ENCODE assay signal across 9 cellular contexts in the genomic region with DNA sequence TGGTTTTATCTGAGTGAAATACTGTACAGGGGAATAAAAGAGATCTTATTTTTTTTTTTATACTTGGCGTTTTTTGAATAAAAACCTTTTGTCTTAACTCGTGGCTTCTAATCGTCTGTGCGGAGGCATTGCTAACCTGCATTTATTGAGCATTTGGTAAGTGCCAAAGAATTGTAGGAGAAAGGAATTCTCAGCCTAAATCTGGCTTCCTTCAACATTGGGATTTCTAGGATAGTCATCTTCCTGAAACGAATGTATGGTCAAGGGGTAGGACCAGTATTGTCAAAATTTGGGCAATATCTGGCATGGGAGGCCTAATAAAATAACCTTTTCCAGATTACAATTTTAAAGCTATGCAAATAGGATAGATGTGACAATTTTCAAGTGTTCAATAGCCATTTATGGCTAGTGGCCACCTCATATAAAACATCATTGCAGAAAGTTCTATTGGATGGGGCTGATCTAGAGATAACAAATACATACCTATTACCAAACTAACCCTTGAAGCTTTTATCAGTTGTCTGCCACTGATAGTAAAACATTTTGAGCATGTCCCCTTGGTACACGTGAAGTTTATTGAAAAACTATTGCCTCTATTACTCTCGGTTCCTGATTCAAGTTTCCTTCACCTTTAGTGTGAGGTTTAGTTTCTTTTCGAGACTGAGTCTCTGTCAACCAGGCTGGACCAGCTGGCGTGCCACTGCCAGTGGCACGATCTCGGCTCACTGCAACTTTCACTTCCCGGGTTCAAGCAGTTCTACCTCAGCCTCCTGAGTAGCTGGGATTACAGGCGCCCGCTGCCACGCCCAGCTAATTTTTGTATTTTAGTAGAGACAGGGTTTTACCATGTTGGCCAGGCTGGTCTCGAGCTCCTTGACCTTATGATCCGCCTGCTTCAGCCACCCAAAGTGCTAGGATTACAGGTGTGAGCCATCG. TPM values are rescaled to one million over a fixed set of nuclear protein-coding genes. Genes with fewer than 3 reads are reported as not detected.
A peak's percentile ranks its signal among the peaks of the same experiment; 100 is the strongest.
DNase-seq lines count a peak whose midpoint lies in the region; ATAC-seq and TF ChIP-seq lines count a peak whose summit lies in the region.
"Had no signal": no experiment of that assay in that cellular context is flagged by ENCODE, and none has a peak within 500 bp of the region (broad histone marks: within the 10 kb centered on the region; RNA-seq: fewer than 3 reads in every experiment).

No MANE protein-coding gene starts in this region.

- H3K9me3 Mint-ChIP-seq in WTC11 = no peaks in the 10 kb centered on the region
- H3K9me3 Mint-ChIP-seq in naive thymus-derived CD4-positive, alpha-beta T cell = peaks cover 0 to 4% (median 0%) of the 10 kb centered on the region in 11 donors

- DNase-seq in WTC11 (ENCODE audit: low spot score) (no peak), right cardiac atrium (no peak), NCI-H226 (no peak)
- DNase-seq in naive thymus-derived CD4-positive, alpha-beta T cell = no peak

- peak overlapping the region; percentile 77 for H3K27ac ChIP-seq in naive thymus-derived CD4-positive, alpha-beta T cell (ENCODE audit: low read depth, low read length)
- no peak overlapping the region for H3K27ac ChIP-seq in right cardiac atrium (ENCODE audit: low read length)
- H3K27ac ChIP-seq: brain microvascular endothelial cell, thoracic aorta had no signal

- peaks cover 32% of the 10 kb centered on the region for H3K4me1 Mint-ChIP-seq in WTC11
- peaks cover 43 to 66% (median 61%) of the 10 kb centered on the region in 7 donors for H3K4me1 Mint-ChIP-seq in naive thymus-derived CD4-positive, alpha-beta T cell

- peak; percentile 48 for ATAC-seq in GM18867 (IDR thresholded peaks at IDR 0.05; ENCODE audit: unreplicated experiment)
- peak; percentile 33 for ATAC-seq in HG03108 (IDR thresholded peaks at IDR 0.05; ENCODE audit: unreplicated experiment)
- no peak for ATAC-seq in WTC11
- ATAC-seq in naive thymus-derived CD4-positive, alpha-beta T cell = no peak
- no peak for ATAC-seq in right cardiac atrium
- no peak for ATAC-seq in GM18517 (IDR thresholded peaks at IDR 0.05; ENCODE audit: unreplicated experiment)

- H3K27me3 ChIP-seq in naive thymus-derived CD4-positive, alpha-beta T cell (ENCODE audit: control insufficient read depth in 2 of 2, insufficient read depth in 2 of 2, low read length in 2 of 2) = no peaks in the 10 kb centered on the region
- no peaks in the 10 kb centered on the region for H3K27me3 ChIP-seq in right cardiac atrium (ENCODE audit: control insufficient read depth, insufficient read depth)
- H3K27me3 ChIP-seq: brain microvascular endothelial cell had no signal

- H3K4me3 ChIP-seq in naive thymus-derived CD4-positive, alpha-beta T cell (ENCODE audit: low read length) = peak overlapping the region; percentile 71
- H3K4me3 ChIP-seq in right cardiac atrium (ENCODE audit: low read length) = no peak overlapping the region

- H3K4me1 ChIP-seq in naive thymus-derived CD4-positive, alpha-beta T cell (ENCODE audit: control insufficient read depth in 2 of 2, insufficient read depth in 2 of 2, low read length in 2 of 2) = peaks cover 46 to 54% of the 10 kb centered on the region in 2 donors
- H3K4me1 ChIP-seq in right cardiac atrium (ENCODE audit: control insufficient read depth, insufficient read depth, low read length) = peaks cover 3% of the 10 kb centered on the region

- H3K9me3 ChIP-seq in naive thymus-derived CD4-positive, alpha-beta T cell (ENCODE audit: control insufficient read depth in 2 of 3, low read length in 3 of 3) = no peaks in the 10 kb centered on the region
- no peaks in the 10 kb centered on the region for H3K9me3 ChIP-seq in right cardiac atrium (ENCODE audit: control insufficient read depth, low read length)
- H3K9me3 ChIP-seq: thoracic aorta had no signal

- H3K4me3 Mint-ChIP-seq in WTC11 = no peak overlapping the region
- peak overlapping the region; percentile 92 to 100 (median 94) for H3K4me3 Mint-ChIP-seq in naive thymus-derived CD4-positive, alpha-beta T cell

- intact Hi-C loops in naive thymus-derived CD4-positive, alpha-beta T cell (cut with micrococcal nuclease) = no loop called here
- intact Hi-C loops in right cardiac atrium (cut with DNase I) = loop anchor here in 2 of 4 donors (10.0 kb wide), 1 partner anchor 151 kb away; no protein-coding TSS in a partner anchor

- TF ChIP-seq CTCF in WTC11 (IDR thresholded peaks at IDR 0.05) = no peak

- H3K27ac Mint-ChIP-seq in WTC11 = peak overlapping the region; percentile 42; the same call in 1 of the 2 replicates
- peak overlapping the region; percentile 93 to 98 (median 94) for H3K27ac Mint-ChIP-seq in naive thymus-derived CD4-positive, alpha-beta T cell

- POLR2A ChIA-PET in WTC11 (lab: Charles Lee) = interaction anchor here (0.6 kb wide), 2 partner anchors 38 to 120 kb away, joined by 3 to 4 read pairs; no protein-coding TSS in a partner anchor
- POLR2A ChIA-PET in naive thymus-derived CD4-positive, alpha-beta T cell (lab: Charles Lee) = interaction anchor here (0.6 to 10.5 kb wide), 11 partner anchors 7 to 292 kb away, joined by 3 to 276 read pairs (median 15); a partner anchor contains a TSS

- CTCF ChIA-PET in WTC11 (lab: Charles Lee) = interaction anchor here (0.7 to 1.6 kb wide), 7 partner anchors 11 to 178 kb away, joined by 3 to 5 read pairs (median 4); no protein-coding TSS in a partner anchor
- CTCF ChIA-PET in naive thymus-derived CD4-positive, alpha-beta T cell (lab: Charles Lee) = interaction anchor here (0.6 to 15.1 kb wide), 7 partner anchors 11 to 1827 kb away, joined by 3 to 443 read pairs (median 4); no protein-coding TSS in a partner anchor

- peaks cover 32 to 44% (median 36%) of the 10 kb centered on the region in 3 experiments for H3K36me3 ChIP-seq in naive thymus-derived CD4-positive, alpha-beta T cell (ENCODE audit: control insufficient read depth in 2 of 3, insufficient read depth in 3 of 3, low read length in 3 of 3)

- no peaks in the 10 kb centered on the region for H3K27me3 Mint-ChIP-seq in WTC11 (ENCODE audit: low read depth)
- H3K27me3 Mint-ChIP-seq in naive thymus-derived CD4-positive, alpha-beta T cell = no peaks in the 10 kb centered on the region

- H3K36me3 Mint-ChIP-seq in WTC11 = peaks cover 47% of the 10 kb centered on the region
- H3K36me3 Mint-ChIP-seq in naive thymus-derived CD4-positive, alpha-beta T cell = peaks cover 24 to 66% (median 52%) of the 10 kb centered on the region in 5 donors

- 80% methylated on average over 18 of the region's 18 CpGs for WGBS in right cardiac atrium

TF ChIP-seq in WTC11, 78 proteins besides CTCF, POLR2A, EP300 and RAD21:
- TF ChIP-seq, protein P1, sequence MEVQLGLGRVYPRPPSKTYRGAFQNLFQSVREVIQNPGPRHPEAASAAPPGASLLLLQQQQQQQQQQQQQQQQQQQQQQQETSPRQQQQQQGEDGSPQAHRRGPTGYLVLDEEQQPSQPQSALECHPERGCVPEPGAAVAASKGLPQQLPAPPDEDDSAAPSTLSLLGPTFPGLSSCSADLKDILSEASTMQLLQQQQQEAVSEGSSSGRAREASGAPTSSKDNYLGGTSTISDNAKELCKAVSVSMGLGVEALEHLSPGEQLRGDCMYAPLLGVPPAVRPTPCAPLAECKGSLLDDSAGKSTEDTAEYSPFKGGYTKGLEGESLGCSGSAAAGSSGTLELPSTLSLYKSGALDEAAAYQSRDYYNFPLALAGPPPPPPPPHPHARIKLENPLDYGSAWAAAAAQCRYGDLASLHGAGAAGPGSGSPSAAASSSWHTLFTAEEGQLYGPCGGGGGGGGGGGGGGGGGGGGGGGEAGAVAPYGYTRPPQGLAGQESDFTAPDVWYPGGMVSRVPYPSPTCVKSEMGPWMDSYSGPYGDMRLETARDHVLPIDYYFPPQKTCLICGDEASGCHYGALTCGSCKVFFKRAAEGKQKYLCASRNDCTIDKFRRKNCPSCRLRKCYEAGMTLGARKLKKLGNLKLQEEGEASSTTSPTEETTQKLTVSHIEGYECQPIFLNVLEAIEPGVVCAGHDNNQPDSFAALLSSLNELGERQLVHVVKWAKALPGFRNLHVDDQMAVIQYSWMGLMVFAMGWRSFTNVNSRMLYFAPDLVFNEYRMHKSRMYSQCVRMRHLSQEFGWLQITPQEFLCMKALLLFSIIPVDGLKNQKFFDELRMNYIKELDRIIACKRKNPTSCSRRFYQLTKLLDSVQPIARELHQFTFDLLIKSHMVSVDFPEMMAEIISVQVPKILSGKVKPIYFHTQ (CRISPR knock-in tag; IDR thresholded peaks at IDR 0.05) = peak; percentile 64; the same call in 1 of the 2 replicates
- TF ChIP-seq ZNF138 (CRISPR knock-in tag; conservative IDR thresholded peaks at IDR 0.05) = no peak

RNA-seq across cellular contexts. Expression of a gene that starts 5.6 kb away (rescaled TPM):
- total RNA-seq in WTC11 (2021) (64.7 to 81.2 TPM (median 78.1 TPM) in 3 replicates), right cardiac atrium (10 to 100 TPM; 22.5 to 72.5 (median 32.1) TPM)
- 100 to 1,000 TPM; 100 to 550 (median 172) TPM for total RNA-seq in naive thymus-derived CD4-positive, alpha-beta T cell
- 100 to 1,000 TPM; 249 to 304 TPM for polyA plus RNA-seq in naive thymus-derived CD4-positive, alpha-beta T cell
- 44.2 TPM for polyA plus RNA-seq in right cardiac atrium

Comparison
In these comparisons a context has a peak if more than half of its experiments do, and no peak if none do; other contexts are left out.
1. ATAC-seq: peak in GM18867 (single experiment) and HG03108 (single experiment); none in WTC11 (single experiment), naive thymus-derived CD4-positive, alpha-beta T cell (single experiment), right cardiac atrium (0 of 2) and GM18517 (single experiment).